In the genomic region with DNA sequence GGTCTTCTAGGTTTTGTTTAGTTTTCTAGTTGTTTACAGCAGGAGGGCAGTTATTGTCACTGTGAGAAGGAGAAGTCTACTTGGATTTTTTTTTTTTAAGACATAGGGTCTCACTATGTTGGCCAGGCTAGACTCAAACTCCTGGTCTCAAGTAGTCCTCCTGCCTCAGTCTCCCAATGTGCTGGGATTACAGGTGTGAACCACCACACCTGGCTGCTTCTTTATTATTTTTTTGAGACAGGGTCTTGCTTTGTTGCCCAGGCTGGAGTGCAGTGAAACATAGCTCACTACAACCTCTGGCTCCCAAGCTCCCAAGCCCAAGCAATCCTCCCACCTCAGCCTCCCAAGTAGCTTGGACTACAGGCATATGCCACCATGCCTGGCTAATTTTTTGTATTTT, we compare ENCODE assay signal across 2 cellular contexts.
A peak's percentile ranks its signal among the peaks of the same experiment; 100 is the strongest.
TF ChIP-seq lines count a peak whose summit lies in the region.

No MANE protein-coding gene starts in this region.

TF ChIP-seq in HepG2, 621 proteins besides CTCF, POLR2A, EP300 and RAD21:
- TF ChIP-seq ZNF121 (CRISPR knock-in tag; IDR thresholded peaks at IDR 0.05) = peak; percentile 59; the same call in 1 of the 2 replicates
- no peak for TF ChIP-seq ZNF607 (CRISPR knock-in tag; IDR thresholded peaks at IDR 0.05; ENCODE audit: borderline replicate concordance)
- TF ChIP-seq JUND (CRISPR knock-in tag; IDR thresholded peaks at IDR 0.05) = no peak

TF ChIP-seq in K562, 482 proteins besides CTCF, POLR2A, EP300 and RAD21:
- TF ChIP-seq EWSR1 (IDR thresholded peaks at IDR 0.05; ENCODE audit: borderline replicate concordance, low read depth, partially characterized antibody) = no peak
- 0 out of 2 replicates have a peak, but pooled peaks have one; percentile 20 for TF ChIP-seq ZNF121 (CRISPR knock-in tag; conservative IDR thresholded peaks at IDR 0.05)
- TF ChIP-seq, protein P1, sequence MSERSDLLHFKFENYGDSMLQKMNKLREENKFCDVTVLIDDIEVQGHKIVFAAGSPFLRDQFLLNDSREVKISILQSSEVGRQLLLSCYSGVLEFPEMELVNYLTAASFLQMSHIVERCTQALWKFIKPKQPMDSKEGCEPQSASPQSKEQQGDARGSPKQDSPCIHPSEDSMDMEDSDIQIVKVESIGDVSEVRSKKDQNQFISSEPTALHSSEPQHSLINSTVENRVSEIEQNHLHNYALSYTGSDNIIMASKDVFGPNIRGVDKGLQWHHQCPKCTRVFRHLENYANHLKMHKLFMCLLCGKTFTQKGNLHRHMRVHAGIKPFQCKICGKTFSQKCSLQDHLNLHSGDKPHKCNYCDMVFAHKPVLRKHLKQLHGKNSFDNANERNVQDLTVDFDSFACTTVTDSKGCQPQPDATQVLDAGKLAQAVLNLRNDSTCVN (CRISPR knock-in tag; IDR thresholded peaks at IDR 0.05) = no peak
- TF ChIP-seq, protein P2, sequence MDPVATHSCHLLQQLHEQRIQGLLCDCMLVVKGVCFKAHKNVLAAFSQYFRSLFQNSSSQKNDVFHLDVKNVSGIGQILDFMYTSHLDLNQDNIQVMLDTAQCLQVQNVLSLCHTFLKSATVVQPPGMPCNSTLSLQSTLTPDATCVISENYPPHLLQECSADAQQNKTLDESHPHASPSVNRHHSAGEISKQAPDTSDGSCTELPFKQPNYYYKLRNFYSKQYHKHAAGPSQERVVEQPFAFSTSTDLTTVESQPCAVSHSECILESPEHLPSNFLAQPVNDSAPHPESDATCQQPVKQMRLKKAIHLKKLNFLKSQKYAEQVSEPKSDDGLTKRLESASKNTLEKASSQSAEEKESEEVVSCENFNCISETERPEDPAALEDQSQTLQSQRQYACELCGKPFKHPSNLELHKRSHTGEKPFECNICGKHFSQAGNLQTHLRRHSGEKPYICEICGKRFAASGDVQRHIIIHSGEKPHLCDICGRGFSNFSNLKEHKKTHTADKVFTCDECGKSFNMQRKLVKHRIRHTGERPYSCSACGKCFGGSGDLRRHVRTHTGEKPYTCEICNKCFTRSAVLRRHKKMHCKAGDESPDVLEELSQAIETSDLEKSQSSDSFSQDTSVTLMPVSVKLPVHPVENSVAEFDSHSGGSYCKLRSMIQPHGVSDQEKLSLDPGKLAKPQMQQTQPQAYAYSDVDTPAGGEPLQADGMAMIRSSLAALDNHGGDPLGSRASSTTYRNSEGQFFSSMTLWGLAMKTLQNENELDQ (CRISPR knock-in tag; IDR thresholded peaks at IDR 0.05; ENCODE audit: borderline replicate concordance) = no peak
